ENCODE assay signal across 1 cellular context in the genomic region with DNA sequence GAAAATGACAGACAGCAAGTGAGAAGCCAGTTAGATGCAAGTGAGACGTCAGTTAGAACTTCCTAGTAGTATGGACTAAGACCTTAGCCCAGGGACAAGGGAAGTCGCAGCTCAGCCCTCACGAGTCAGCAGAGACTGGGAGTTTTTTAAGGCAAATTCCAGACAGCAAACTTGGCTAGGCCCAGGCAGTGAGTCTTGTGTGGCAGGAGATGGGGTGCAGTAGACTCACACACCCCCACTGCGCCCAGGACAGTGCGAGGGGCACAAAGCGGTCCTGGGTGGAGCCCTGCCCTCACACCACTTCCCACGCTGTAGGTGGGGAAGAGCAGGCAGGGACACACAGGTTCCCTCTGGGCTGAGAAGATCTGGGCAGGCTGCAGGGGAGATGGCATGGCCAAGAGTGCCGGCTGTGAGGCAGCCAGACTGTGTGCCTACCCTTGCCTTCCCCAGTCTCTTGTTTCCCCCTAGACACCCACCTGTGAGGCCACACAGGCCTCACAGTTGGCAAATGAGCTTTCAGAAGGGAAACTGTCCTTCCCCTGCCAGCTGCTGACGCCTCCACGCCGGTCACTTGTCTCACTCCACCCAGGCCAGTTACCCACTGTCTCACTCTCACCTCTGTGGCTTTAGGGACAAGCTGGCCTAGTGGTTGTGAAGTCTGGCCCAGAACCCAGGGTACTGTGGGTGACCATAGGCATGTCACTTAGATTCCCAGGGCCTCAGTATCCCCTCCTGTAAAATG.
TF ChIP-seq lines count a peak whose summit lies in the region.

No MANE protein-coding gene starts in this region.

TF ChIP-seq in HEK293T, 16 proteins besides CTCF, POLR2A, EP300 and RAD21:
- TF ChIP-seq, protein P1, sequence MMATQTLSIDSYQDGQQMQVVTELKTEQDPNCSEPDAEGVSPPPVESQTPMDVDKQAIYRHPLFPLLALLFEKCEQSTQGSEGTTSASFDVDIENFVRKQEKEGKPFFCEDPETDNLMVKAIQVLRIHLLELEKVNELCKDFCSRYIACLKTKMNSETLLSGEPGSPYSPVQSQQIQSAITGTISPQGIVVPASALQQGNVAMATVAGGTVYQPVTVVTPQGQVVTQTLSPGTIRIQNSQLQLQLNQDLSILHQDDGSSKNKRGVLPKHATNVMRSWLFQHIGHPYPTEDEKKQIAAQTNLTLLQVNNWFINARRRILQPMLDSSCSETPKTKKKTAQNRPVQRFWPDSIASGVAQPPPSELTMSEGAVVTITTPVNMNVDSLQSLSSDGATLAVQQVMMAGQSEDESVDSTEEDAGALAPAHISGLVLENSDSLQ (IDR thresholded peaks at IDR 0.05), result no peak
- TF ChIP-seq CTBP1 (IDR thresholded peaks at IDR 0.05; ENCODE audit: borderline replicate concordance) (no peak), ARNT (IDR thresholded peaks at IDR 0.05) (no peak)
